ENCODE assay signal across 1 cellular context in the genomic region with DNA sequence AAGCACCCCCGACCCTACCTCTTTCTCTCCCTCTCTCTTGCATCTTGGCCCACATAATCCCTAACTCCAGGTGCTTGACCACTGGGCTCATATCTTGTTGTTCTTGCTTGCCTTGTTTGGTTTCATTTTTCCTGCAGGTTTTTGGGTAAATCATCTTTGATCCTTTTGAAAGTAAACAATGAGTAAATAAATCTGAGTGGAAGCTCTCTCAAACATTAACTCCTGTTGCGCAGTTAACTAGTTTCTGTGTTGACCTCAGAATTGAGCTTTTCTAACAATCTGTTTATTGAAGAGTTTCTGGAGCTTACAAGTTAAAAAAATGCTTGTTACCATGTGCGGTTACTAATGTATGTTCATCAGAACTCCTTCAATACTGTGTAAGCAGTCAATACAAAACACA.
A peak's percentile ranks its signal among the peaks of the same experiment; 100 is the strongest.
TF ChIP-seq lines count a peak whose summit lies in the region.

No MANE protein-coding gene starts in this region.

TF ChIP-seq in HepG2, 621 proteins besides CTCF, POLR2A, EP300 and RAD21 (continued from another document):
- TF ChIP-seq KLF11 (CRISPR knock-in tag; IDR thresholded peaks at IDR 0.05) (no peak), ZKSCAN1 (IDR thresholded peaks at IDR 0.05; ENCODE audit: low read length) (no peak), SPEN (CRISPR knock-in tag; IDR thresholded peaks at IDR 0.05; ENCODE audit: low read depth) (no peak), ZNF891 (CRISPR knock-in tag; IDR thresholded peaks at IDR 0.05) (no peak), PRMT3 (CRISPR knock-in tag; IDR thresholded peaks at IDR 0.05; ENCODE audit: borderline replicate concordance, low read depth) (no peak), CHD4 (IDR thresholded peaks at IDR 0.05; ENCODE audit: borderline replicate concordance, low read length) (no peak), ZNF251 (CRISPR knock-in tag; IDR thresholded peaks at IDR 0.05) (no peak), FOXA3 (CRISPR knock-in tag; IDR thresholded peaks at IDR 0.05) (0 out of 2 replicates have a peak, but pooled peaks have one; percentile 24), CC2D1A (CRISPR knock-in tag; IDR thresholded peaks at IDR 0.05) (no peak), ZNF501 (CRISPR knock-in tag; IDR thresholded peaks at IDR 0.05) (no peak)
- TF ChIP-seq, protein P1, sequence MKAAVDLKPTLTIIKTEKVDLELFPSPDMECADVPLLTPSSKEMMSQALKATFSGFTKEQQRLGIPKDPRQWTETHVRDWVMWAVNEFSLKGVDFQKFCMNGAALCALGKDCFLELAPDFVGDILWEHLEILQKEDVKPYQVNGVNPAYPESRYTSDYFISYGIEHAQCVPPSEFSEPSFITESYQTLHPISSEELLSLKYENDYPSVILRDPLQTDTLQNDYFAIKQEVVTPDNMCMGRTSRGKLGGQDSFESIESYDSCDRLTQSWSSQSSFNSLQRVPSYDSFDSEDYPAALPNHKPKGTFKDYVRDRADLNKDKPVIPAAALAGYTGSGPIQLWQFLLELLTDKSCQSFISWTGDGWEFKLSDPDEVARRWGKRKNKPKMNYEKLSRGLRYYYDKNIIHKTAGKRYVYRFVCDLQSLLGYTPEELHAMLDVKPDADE (CRISPR knock-in tag; IDR thresholded peaks at IDR 0.05) = no peak
- TF ChIP-seq, protein P2, sequence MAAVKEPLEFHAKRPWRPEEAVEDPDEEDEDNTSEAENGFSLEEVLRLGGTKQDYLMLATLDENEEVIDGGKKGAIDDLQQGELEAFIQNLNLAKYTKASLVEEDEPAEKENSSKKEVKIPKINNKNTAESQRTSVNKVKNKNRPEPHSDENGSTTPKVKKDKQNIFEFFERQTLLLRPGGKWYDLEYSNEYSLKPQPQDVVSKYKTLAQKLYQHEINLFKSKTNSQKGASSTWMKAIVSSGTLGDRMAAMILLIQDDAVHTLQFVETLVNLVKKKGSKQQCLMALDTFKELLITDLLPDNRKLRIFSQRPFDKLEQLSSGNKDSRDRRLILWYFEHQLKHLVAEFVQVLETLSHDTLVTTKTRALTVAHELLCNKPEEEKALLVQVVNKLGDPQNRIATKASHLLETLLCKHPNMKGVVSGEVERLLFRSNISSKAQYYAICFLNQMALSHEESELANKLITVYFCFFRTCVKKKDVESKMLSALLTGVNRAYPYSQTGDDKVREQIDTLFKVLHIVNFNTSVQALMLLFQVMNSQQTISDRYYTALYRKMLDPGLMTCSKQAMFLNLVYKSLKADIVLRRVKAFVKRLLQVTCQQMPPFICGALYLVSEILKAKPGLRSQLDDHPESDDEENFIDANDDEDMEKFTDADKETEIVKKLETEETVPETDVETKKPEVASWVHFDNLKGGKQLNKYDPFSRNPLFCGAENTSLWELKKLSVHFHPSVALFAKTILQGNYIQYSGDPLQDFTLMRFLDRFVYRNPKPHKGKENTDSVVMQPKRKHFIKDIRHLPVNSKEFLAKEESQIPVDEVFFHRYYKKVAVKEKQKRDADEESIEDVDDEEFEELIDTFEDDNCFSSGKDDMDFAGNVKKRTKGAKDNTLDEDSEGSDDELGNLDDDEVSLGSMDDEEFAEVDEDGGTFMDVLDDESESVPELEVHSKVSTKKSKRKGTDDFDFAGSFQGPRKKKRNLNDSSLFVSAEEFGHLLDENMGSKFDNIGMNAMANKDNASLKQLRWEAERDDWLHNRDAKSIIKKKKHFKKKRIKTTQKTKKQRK (IDR thresholded peaks at IDR 0.05; ENCODE audit: low read length) = no peak
- TF ChIP-seq, protein P3, sequence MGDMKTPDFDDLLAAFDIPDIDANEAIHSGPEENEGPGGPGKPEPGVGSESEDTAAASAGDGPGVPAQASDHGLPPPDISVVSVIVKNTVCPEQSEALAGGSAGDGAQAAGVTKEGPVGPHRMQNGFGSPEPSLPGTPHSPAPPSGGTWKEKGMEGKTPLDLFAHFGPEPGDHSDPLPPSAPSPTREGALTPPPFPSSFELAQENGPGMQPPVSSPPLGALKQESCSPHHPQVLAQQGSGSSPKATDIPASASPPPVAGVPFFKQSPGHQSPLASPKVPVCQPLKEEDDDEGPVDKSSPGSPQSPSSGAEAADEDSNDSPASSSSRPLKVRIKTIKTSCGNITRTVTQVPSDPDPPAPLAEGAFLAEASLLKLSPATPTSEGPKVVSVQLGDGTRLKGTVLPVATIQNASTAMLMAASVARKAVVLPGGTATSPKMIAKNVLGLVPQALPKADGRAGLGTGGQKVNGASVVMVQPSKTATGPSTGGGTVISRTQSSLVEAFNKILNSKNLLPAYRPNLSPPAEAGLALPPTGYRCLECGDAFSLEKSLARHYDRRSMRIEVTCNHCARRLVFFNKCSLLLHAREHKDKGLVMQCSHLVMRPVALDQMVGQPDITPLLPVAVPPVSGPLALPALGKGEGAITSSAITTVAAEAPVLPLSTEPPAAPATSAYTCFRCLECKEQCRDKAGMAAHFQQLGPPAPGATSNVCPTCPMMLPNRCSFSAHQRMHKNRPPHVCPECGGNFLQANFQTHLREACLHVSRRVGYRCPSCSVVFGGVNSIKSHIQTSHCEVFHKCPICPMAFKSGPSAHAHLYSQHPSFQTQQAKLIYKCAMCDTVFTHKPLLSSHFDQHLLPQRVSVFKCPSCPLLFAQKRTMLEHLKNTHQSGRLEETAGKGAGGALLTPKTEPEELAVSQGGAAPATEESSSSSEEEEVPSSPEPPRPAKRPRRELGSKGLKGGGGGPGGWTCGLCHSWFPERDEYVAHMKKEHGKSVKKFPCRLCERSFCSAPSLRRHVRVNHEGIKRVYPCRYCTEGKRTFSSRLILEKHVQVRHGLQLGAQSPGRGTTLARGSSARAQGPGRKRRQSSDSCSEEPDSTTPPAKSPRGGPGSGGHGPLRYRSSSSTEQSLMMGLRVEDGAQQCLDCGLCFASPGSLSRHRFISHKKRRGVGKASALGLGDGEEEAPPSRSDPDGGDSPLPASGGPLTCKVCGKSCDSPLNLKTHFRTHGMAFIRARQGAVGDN (CRISPR knock-in tag; IDR thresholded peaks at IDR 0.05) = no peak
- TF ChIP-seq, protein P4, sequence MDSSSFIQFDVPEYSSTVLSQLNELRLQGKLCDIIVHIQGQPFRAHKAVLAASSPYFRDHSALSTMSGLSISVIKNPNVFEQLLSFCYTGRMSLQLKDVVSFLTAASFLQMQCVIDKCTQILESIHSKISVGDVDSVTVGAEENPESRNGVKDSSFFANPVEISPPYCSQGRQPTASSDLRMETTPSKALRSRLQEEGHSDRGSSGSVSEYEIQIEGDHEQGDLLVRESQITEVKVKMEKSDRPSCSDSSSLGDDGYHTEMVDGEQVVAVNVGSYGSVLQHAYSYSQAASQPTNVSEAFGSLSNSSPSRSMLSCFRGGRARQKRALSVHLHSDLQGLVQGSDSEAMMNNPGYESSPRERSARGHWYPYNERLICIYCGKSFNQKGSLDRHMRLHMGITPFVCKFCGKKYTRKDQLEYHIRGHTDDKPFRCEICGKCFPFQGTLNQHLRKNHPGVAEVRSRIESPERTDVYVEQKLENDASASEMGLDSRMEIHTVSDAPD (CRISPR knock-in tag; IDR thresholded peaks at IDR 0.05) = no peak
